ENCODE assay signal across 8 cellular contexts in genomic region chr15:41811432-41812195, GRCh38. TPM values are rescaled to one million over a fixed set of nuclear protein-coding genes. Genes with fewer than 3 reads are reported as not detected.
DNase-seq lines count a peak whose midpoint lies in the region; ATAC-seq and TF ChIP-seq lines count a peak whose summit lies in the region.

No MANE protein-coding gene starts in this region.

- no peak overlapping the region for H3K4me3 ChIP-seq in H7 (ENCODE audit: insufficient read depth, low read depth, low read length)
- H3K4me3 ChIP-seq in lower leg skin (ENCODE audit: low read depth, poor library complexity, severe bottlenecking), result no peak overlapping the region

- TF ChIP-seq POLR2A in lower leg skin (IDR thresholded peaks at IDR 0.05), result no peak

- DNase-seq in C1 segment of cervical spinal cord (lab: John Stamatoyannopoulos, UW), result peak in 11 of 14 donors; percentile 14 to 87 (median 59)
- DNase-seq in H7, result peak; percentile 95
- peak; percentile 72 to 83 for DNase-seq in NCI-H524 (lab: John Stamatoyannopoulos, UW)
- peak; percentile 75 for DNase-seq in activated CD4-positive, alpha-beta T cell treated with anti-CD3 and anti-CD28 coated beads, Interleukin-2, amount 50 U/mL, for 1 hour
- peak; percentile 81 for DNase-seq in dedifferentiated amniotic fluid mesenchymal stem cell (ENCODE audit: extremely low spot score)
- DNase-seq in lower leg skin (ENCODE audit: low spot score in 2 of 2), result peak; percentile 84 to 97
- DNase-seq in stimulated activated CD8-positive, alpha-beta memory T cell treated with anti-CD3 and anti-CD28 coated beads, Interleukin-12 subunit alpha, Interleukin-12 subunit beta, amount 100 ng/mL, for 1 hour (ENCODE audit: low read depth), result peak; percentile 53

- H3K36me3 ChIP-seq in H7 (replicated peaks; ENCODE audit: control insufficient read depth, insufficient read depth, low read length), result no peaks in the 10 kb centered on the region; the same call in 1 of the 2 replicates

- peak in 1 of 3 donors; percentile 67 for TF ChIP-seq CTCF in lower leg skin (IDR thresholded peaks at IDR 0.05)

- no peaks in the 10 kb centered on the region for H3K27me3 ChIP-seq in H7 (ENCODE audit: control insufficient read depth, insufficient read depth, low read length)

- no peak for ATAC-seq in GM21529 (IDR thresholded peaks at IDR 0.05; ENCODE audit: unreplicated experiment)

- intact Hi-C loops in lower leg skin (cut with DNase I; ENCODE audit: low total_unique reads), result loop anchor here (5.0 kb wide), 1 partner anchor 39 kb away; the partner anchor contains the start of gene MAPKBP1

- WGBS in lower leg skin, 2 donors, result 48 to 53% methylated on average over 18 of the region's 18 CpGs

RNA-seq across cellular contexts. Expression of gene JMJD7, which starts 16.3 kb away (rescaled TPM):
- 10.7 and 12.3 TPM in 2 replicates for total RNA-seq in H7 (2014; rRNA removed; shearing (Covaris generic))
- 10 to 100 TPM; 40.7 to 61.6 (median 47.1) TPM for total RNA-seq in lower leg skin

RNA-seq across cellular contexts. Expression of gene PLA2G4B, which starts 27.0 kb away (rescaled TPM):
- 3.0 and 5.3 TPM in 2 replicates for total RNA-seq in H7 (2014; rRNA removed; shearing (Covaris generic))
- 10 to 100 TPM; 62.0 to 90.3 (median 86.5) TPM for total RNA-seq in lower leg skin

RNA-seq across cellular contexts. Expression of gene MAPKBP1, which starts 37.3 kb away (rescaled TPM):
- 5.9 and 8.2 TPM in 2 replicates for total RNA-seq in H7 (2014; rRNA removed; shearing (Covaris generic))
- 10 to 100 TPM; 35.3 to 64.4 (median 47.7) TPM for total RNA-seq in lower leg skin

Comparison
In these comparisons a context has a peak if more than half of its experiments do, and no peak if none do; other contexts are left out.
1. RNA of gene PLA2G4B, which starts 27.0 kb away (total RNA-seq): 62.0 to 90.3 TPM in lower leg skin; 3.0 to 5.3 TPM in H7; every median in the first group is over 10 times any median in the second.
2. Peak in every context shown above with its lines, with median percentiles within 50 percentile points of each other: DNase-seq.